Comparison of ENCODE assay signal across 22 cellular contexts in the genomic region with DNA sequence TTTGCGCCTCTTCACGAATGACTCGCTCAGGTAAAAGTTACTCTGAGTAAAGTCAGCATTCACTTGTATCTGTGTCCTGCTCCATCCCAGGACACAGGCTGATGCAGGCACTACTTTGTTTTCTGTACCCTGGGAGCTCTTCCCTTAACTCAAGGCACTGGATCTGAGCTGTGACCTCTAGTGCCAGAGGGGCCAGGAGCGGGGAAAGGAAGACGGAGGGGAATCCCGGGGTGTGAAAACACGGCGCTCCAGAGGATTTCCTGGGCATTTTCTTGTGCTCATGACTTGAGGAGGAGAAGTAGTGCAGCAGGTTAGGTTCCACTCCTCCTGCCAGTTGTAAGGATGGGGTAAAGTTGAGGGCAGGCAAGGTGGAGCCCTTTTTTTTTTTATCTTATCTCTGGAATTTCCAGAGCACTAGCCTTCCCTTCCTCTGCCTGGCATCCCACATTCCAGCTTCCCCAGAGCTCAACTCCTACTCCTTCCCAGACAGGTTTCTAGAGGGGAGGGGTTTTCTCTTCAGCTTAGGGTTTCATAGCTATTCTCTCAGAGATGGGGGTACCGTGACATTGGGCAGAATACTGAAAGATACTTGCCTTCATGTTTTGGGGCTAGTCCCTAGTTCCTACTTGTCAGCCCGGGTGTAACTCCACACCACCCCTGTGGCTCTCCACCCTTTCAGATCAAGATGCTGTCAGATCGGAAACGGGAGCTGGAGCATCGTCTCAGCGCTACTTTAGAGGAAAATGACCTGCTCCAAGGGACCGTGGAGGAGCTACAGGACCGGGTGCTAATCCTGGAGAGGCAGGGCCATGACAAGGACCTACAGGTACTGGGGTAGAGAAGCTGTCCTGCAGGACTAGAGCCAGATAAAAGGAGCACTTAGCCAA. TPM values are rescaled to one million over a fixed set of nuclear protein-coding genes. Genes with fewer than 3 reads are reported as not detected.
A peak's percentile ranks its signal among the peaks of the same experiment; 100 is the strongest.
DNase-seq lines count a peak whose midpoint lies in the region; ATAC-seq and TF ChIP-seq lines count a peak whose summit lies in the region.
"Had no signal": no experiment of that assay in that cellular context is flagged by ENCODE, and none has a peak within 500 bp of the region (broad histone marks: within the 10 kb centered on the region; RNA-seq: fewer than 3 reads in every experiment).

No MANE protein-coding gene starts in this region.

- peak overlapping the region; percentile 52 for H3K4me2 ChIP-seq in PC-9

- H3K27me3 ChIP-seq in PC-9 (ENCODE audit: insufficient read depth, low read depth): no peaks in the 10 kb centered on the region
- H3K27me3 ChIP-seq: adrenal gland, Peyer's patch had no signal

- DNase-seq in activated T-cell treated with anti-CD3 and anti-CD28 coated beads, Interleukin-2, amount 50 U/mL, for 72 hours: no peak
- no peak for DNase-seq in activated T-cell treated with anti-CD3 and anti-CD28 coated beads, Interleukin-2, amount 50 U/mL, for 48 hours
- DNase-seq in PC-9: peak; percentile 44 to 58
- DNase-seq in endothelial cell (ENCODE audit: low spot score): peak; percentile 14
- no peak for DNase-seq in omental fat pad (ENCODE audit: low spot score)
- no peak for DNase-seq in midbrain (lab: John Stamatoyannopoulos, UW)
- DNase-seq in DMS79 (lab: John Stamatoyannopoulos, UW): no peak
- DNase-seq: ACHN, adrenal gland, C1 segment of cervical spinal cord, foreskin fibroblast, GDM1, natural killer cell, NCI-H1092 treated with DMSO at 0.1 percent for 48 hours, NCI-H2029, Peyer's patch, tibial artery had no signal

- no peaks in the 10 kb centered on the region; the same call in 1 of the 2 replicates for H3K9me2 ChIP-seq in PC-9 (ENCODE audit: insufficient read depth)

- no peak overlapping the region for H3K4me3 Mint-ChIP-seq in activated T-cell treated with anti-CD3 and anti-CD28 coated beads, Interleukin-2, amount 50 U/mL, for 72 hours
- no peak overlapping the region for H3K4me3 Mint-ChIP-seq in endothelial cell (ENCODE audit: unreplicated experiment)
- H3K4me3 Mint-ChIP-seq: activated T-helper 17 cell treated with anti-CD3 and anti-CD28 coated beads, Interleukin-2, amount 50 U/mL, for 72 hours; dendritic cell treated with granulocyte-macrophage colony-stimulating factor and Interleukin-4, amounts not matched to agents 40 ng/mL and 50 ng/mL, for 4 days; natural killer cell had no signal

- H3F3A ChIP-seq in PC-9 (ENCODE audit: insufficient read depth, low read depth): peaks cover 51% of the 10 kb centered on the region

- no peak overlapping the region for H2AFZ ChIP-seq in PC-9
- H2AFZ ChIP-seq: parathyroid adenoma had no signal

- H3K4me1 ChIP-seq in PC-9 (replicated peaks; ENCODE audit: insufficient read depth): peaks cover 78% of the 10 kb centered on the region
- H3K4me1 ChIP-seq: adrenal gland, Peyer's patch, tibial artery had no signal

- no peak overlapping the region for H3K4me3 ChIP-seq in PC-9
- H3K4me3 ChIP-seq: adrenal gland, Peyer's patch, tibial artery had no signal

- no peak for ATAC-seq in activated T-cell treated with anti-CD3 and anti-CD28 coated beads, Interleukin-2, amount 50 U/mL, for 72 hours (replicated peaks in 1 of 2)
- ATAC-seq in omental fat pad (ENCODE audit: low FRiP score): peak; percentile 31
- no peak for ATAC-seq in GM21447 (IDR thresholded peaks at IDR 0.05; ENCODE audit: unreplicated experiment)
- ATAC-seq: activated T-helper 17 cell treated with anti-CD3 and anti-CD28 coated beads, Interleukin-2, amount 50 U/mL, for 72 hours; natural killer cell; sciatic nerve had no signal

- H4K20me1 ChIP-seq in PC-9 (ENCODE audit: insufficient read depth): no peaks in the 10 kb centered on the region

- no TSS peak for BruUV-seq in PC-9 (replicated peaks; lab: Mats Ljungman, UMichigan)

- peak overlapping the region; percentile 40 for H3K27ac Mint-ChIP-seq in activated T-cell treated with anti-CD3 and anti-CD28 coated beads, Interleukin-2, amount 50 U/mL, for 72 hours
- no peak overlapping the region for H3K27ac Mint-ChIP-seq in endothelial cell (ENCODE audit: unreplicated experiment)
- H3K27ac Mint-ChIP-seq: dendritic cell treated with granulocyte-macrophage colony-stimulating factor and Interleukin-4, amounts not matched to agents 40 ng/mL and 50 ng/mL, for 4 days; natural killer cell had no signal

- peak overlapping the region; percentile 79 for H3K27ac ChIP-seq in PC-9
- H3K27ac ChIP-seq: adrenal gland, parathyroid adenoma, Peyer's patch, tibial artery had no signal

- no peaks in the 10 kb centered on the region for H3K9me3 ChIP-seq in PC-9 (ENCODE audit: insufficient read depth, low read depth)
- H3K9me3 ChIP-seq: adrenal gland, Peyer's patch, tibial artery had no signal

- intact Hi-C loops in PC-9 (cut with micrococcal nuclease; ENCODE audit: unreplicated experiment): no loop called here

- H3K79me2 ChIP-seq in PC-9 (ENCODE audit: low read depth): 0 out of 2 replicates have a peak, but pooled peaks cover 5% of the 10 kb centered on the region
- H3K79me2 ChIP-seq: parathyroid adenoma had no signal

- H3K9me3 Mint-ChIP-seq in activated T-cell treated with anti-CD3 and anti-CD28 coated beads, Interleukin-2, amount 50 U/mL, for 72 hours: no peaks in the 10 kb centered on the region
- no peaks in the 10 kb centered on the region for H3K9me3 Mint-ChIP-seq in endothelial cell (ENCODE audit: unreplicated experiment)
- H3K9me3 Mint-ChIP-seq: activated T-helper 17 cell treated with anti-CD3 and anti-CD28 coated beads, Interleukin-2, amount 50 U/mL, for 72 hours; dendritic cell treated with granulocyte-macrophage colony-stimulating factor and Interleukin-4, amounts not matched to agents 40 ng/mL and 50 ng/mL, for 4 days; natural killer cell had no signal

- CTCF ChIA-PET in PC-9 (lab: Charles Lee): interaction anchor here (0.6 to 0.7 kb wide), 4 partner anchors 32 to 583 kb away, joined by 3 to 5 read pairs (median 4); no protein-coding TSS in a partner anchor

- no peaks in the 10 kb centered on the region for H3K27me3 Mint-ChIP-seq in activated T-cell treated with anti-CD3 and anti-CD28 coated beads, Interleukin-2, amount 50 U/mL, for 72 hours (ENCODE audit: low read depth)
- H3K27me3 Mint-ChIP-seq in endothelial cell (ENCODE audit: unreplicated experiment): no peaks in the 10 kb centered on the region
- H3K27me3 Mint-ChIP-seq: activated T-helper 17 cell treated with anti-CD3 and anti-CD28 coated beads, Interleukin-2, amount 50 U/mL, for 72 hours had no signal

- TF ChIP-seq CTCF in PC-9 (conservative IDR thresholded peaks at IDR 0.05) (no peak), endothelial cell (IDR thresholded peaks at IDR 0.05; ENCODE audit: unreplicated experiment) (no peak), omental fat pad (IDR thresholded peaks at IDR 0.05) (no peak)

- POLR2A ChIA-PET in PC-9 (lab: Charles Lee; ENCODE audit: unreplicated experiment): interaction anchor here (0.6 to 0.9 kb wide), 2 partner anchors 15 to 32 kb away, joined by 5 to 6 read pairs; no protein-coding TSS in a partner anchor

- H3K36me3 ChIP-seq in PC-9 (ENCODE audit: low read depth): no peaks in the 10 kb centered on the region
- H3K36me3 ChIP-seq: adrenal gland, Peyer's patch, tibial artery had no signal

- H3K36me3 Mint-ChIP-seq in activated T-cell treated with anti-CD3 and anti-CD28 coated beads, Interleukin-2, amount 50 U/mL, for 72 hours (ENCODE audit: insufficient read depth in 2 of 2): peaks cover 2 to 24% of the 10 kb centered on the region in 2 donors
- H3K36me3 Mint-ChIP-seq in endothelial cell (ENCODE audit: low read depth, unreplicated experiment): no peaks in the 10 kb centered on the region
- H3K36me3 Mint-ChIP-seq: natural killer cell had no signal

- peaks cover 19% of the 10 kb centered on the region for H3K4me1 Mint-ChIP-seq in activated T-cell treated with anti-CD3 and anti-CD28 coated beads, Interleukin-2, amount 50 U/mL, for 72 hours (ENCODE audit: low read depth)
- H3K4me1 Mint-ChIP-seq in endothelial cell (ENCODE audit: unreplicated experiment): peaks cover 9% of the 10 kb centered on the region
- H3K4me1 Mint-ChIP-seq: natural killer cell had no signal

RNA-seq across cellular contexts. Expression of gene RAB35, which starts 52.3 kb away (rescaled TPM):
- total RNA-seq in activated T-cell treated with anti-CD3 and anti-CD28 coated beads, Interleukin-2, amount 50 U/mL, for 72 hours: 10 to 100 TPM; 66.2 to 78.9 TPM
- 48.6 and 52.0 TPM in 2 replicates for total RNA-seq in PC-9 (2021)
- 76.4 TPM for total RNA-seq in endothelial cell (ENCODE audit: unreplicated experiment)
- 10 to 100 TPM; 22.4 to 36.1 (median 25.9) TPM for total RNA-seq in omental fat pad

Comparison
In these comparisons a context has a peak if more than half of its experiments do, and no peak if none do; other contexts are left out.
1. DNase-seq: peak in PC-9 (2 of 2) and endothelial cell (single experiment); none in activated T-cell treated with anti-CD3 and anti-CD28 coated beads, Interleukin-2, amount 50 U/mL, for 72 hours (0 of 2), activated T-cell treated with anti-CD3 and anti-CD28 coated beads, Interleukin-2, amount 50 U/mL, for 48 hours (0 of 2), omental fat pad (single experiment), midbrain (single experiment) and DMS79 (single experiment).